Comparison of ENCODE assay signal across 12 cellular contexts in genomic region chr7:129008645-129009414, GRCh38. TPM values are rescaled to one million over a fixed set of nuclear protein-coding genes. Genes with fewer than 3 reads are reported as not detected.
A peak's percentile ranks its signal among the peaks of the same experiment; 100 is the strongest.
DNase-seq lines count a peak whose midpoint lies in the region; ATAC-seq and TF ChIP-seq lines count a peak whose summit lies in the region.
"Had no signal": no experiment of that assay in that cellular context is flagged by ENCODE, and none has a peak within 500 bp of the region (broad histone marks: within the 10 kb centered on the region; RNA-seq: fewer than 3 reads in every experiment).

No MANE protein-coding gene starts in this region.

- CTCF ChIA-PET in activated CD8-positive, alpha-beta memory T cell treated with anti-CD3 and anti-CD28 coated beads, Interleukin-2, amount 10 ng/mL, durations not matched to agents 7 days and 5 days (lab: Charles Lee) = interaction anchor here (1.3 to 2.2 kb wide), 2 partner anchors 10 to 83 kb away, joined by 5 to 7 read pairs; no protein-coding TSS in a partner anchor
- CTCF ChIA-PET in OCI-LY7 (lab: Charles Lee; ENCODE audit: unreplicated experiment) = no interaction called here

- H3K9me3 ChIP-seq in OCI-LY7 (ENCODE audit: low read length) = no peaks in the 10 kb centered on the region
- no peaks in the 10 kb centered on the region for H3K9me3 ChIP-seq in sigmoid colon
- H3K9me3 ChIP-seq: upper lobe of right lung had no signal

- peaks cover 31% of the 10 kb centered on the region for H3K4me1 Mint-ChIP-seq in activated CD8-positive, alpha-beta memory T cell treated with anti-CD3 and anti-CD28 coated beads, Interleukin-2, amount 10 ng/mL, durations not matched to agents 7 days and 5 days
- H3K4me1 Mint-ChIP-seq in stimulated activated effector memory CD8-positive, alpha-beta T cell treated with anti-CD3 and anti-CD28 coated beads, Interleukin-12 subunit alpha, Interleukin-12 subunit beta, amount 100 ng/mL, for 72 hours = peaks cover 19% of the 10 kb centered on the region

- peak overlapping the region; percentile 71 for H3K27ac Mint-ChIP-seq in activated CD8-positive, alpha-beta memory T cell treated with anti-CD3 and anti-CD28 coated beads, Interleukin-2, amount 10 ng/mL, durations not matched to agents 7 days and 5 days
- peak overlapping the region; percentile 74 for H3K27ac Mint-ChIP-seq in stimulated activated effector memory CD8-positive, alpha-beta T cell treated with anti-CD3 and anti-CD28 coated beads, Interleukin-12 subunit alpha, Interleukin-12 subunit beta, amount 100 ng/mL, for 72 hours

- 69 to 72% methylated on average over 2 of the region's 2 CpGs for WGBS in sigmoid colon, 2 donors

- H2AFZ ChIP-seq in OCI-LY7 (ENCODE audit: low read length) = no peak overlapping the region

- H3K79me2 ChIP-seq in OCI-LY7 (ENCODE audit: insufficient read depth, low read depth, low read length) = peaks cover 70% of the 10 kb centered on the region

- H3K4me3 ChIP-seq in OCI-LY7 (ENCODE audit: low read depth, low read length, poor library complexity, severe bottlenecking) (peak overlapping the region; percentile 48), sigmoid colon (no peak overlapping the region)
- H3K4me3 ChIP-seq: upper lobe of right lung had no signal

- no peaks in the 10 kb centered on the region for H3K27me3 ChIP-seq in sigmoid colon
- H3K27me3 ChIP-seq: upper lobe of right lung had no signal

- TF ChIP-seq CTCF in OCI-LY7 (conservative IDR thresholded peaks at IDR 0.05; ENCODE audit: low read length) = no peak
- TF ChIP-seq CTCF in sigmoid colon (IDR thresholded peaks at IDR 0.05) = no peak

- BruUV-seq in OCI-LY7 (replicated peaks; lab: Mats Ljungman, UMichigan) = no TSS peak

- H3K36me3 ChIP-seq in OCI-LY7 (ENCODE audit: insufficient read depth, low read length) = peaks cover 85% of the 10 kb centered on the region
- H3K36me3 ChIP-seq in sigmoid colon = peaks cover 0 to 37% (median 5%) of the 10 kb centered on the region in 4 donors

- TF ChIP-seq EP300 in sigmoid colon (IDR thresholded peaks at IDR 0.05) = no peak

- H3K9me3 Mint-ChIP-seq in activated CD8-positive, alpha-beta memory T cell treated with anti-CD3 and anti-CD28 coated beads, Interleukin-2, amount 10 ng/mL, durations not matched to agents 7 days and 5 days (ENCODE audit: low read depth) = no peaks in the 10 kb centered on the region
- H3K9me3 Mint-ChIP-seq in stimulated activated effector memory CD8-positive, alpha-beta T cell treated with anti-CD3 and anti-CD28 coated beads, Interleukin-12 subunit alpha, Interleukin-12 subunit beta, amount 100 ng/mL, for 72 hours = no peaks in the 10 kb centered on the region

- TF ChIP-seq POLR2A in sigmoid colon (IDR thresholded peaks at IDR 0.05) = no peak

- POLR2A ChIA-PET in OCI-LY7 (lab: Charles Lee) = interaction anchor here (0.9 to 3.0 kb wide), 17 partner anchors 10 to 225 kb away, joined by 3 to 45 read pairs (median 5); partner anchors contain the start of gene TNPO3

- no peaks in the 10 kb centered on the region for H3K9me2 ChIP-seq in OCI-LY7 (ENCODE audit: insufficient read depth, low read length)

- peaks cover 67% of the 10 kb centered on the region for H3K4me1 ChIP-seq in OCI-LY7 (ENCODE audit: insufficient read depth, low read length, poor library complexity, severe bottlenecking)
- peaks cover 0 to 6% (median 2%) of the 10 kb centered on the region in 4 donors for H3K4me1 ChIP-seq in sigmoid colon

- H3K4me2 ChIP-seq in OCI-LY7 (ENCODE audit: low read length) = peak overlapping the region; percentile 72

- no peaks in the 10 kb centered on the region for H4K20me1 ChIP-seq in OCI-LY7 (ENCODE audit: insufficient read depth, low read length)

- H3K27ac ChIP-seq in OCI-LY7 (ENCODE audit: low read depth, low read length, poor library complexity, severe bottlenecking) (peak overlapping the region; percentile 95), sigmoid colon (no peak overlapping the region)
- H3K27ac ChIP-seq: epithelial cell of prostate, upper lobe of right lung had no signal

- peak; percentile 23 for ATAC-seq in activated CD8-positive, alpha-beta memory T cell treated with anti-CD3 and anti-CD28 coated beads, Interleukin-2, amount 10 ng/mL, durations not matched to agents 7 days and 5 days
- peak; percentile 25 for ATAC-seq in GM21786 (IDR thresholded peaks at IDR 0.05; ENCODE audit: unreplicated experiment)
- ATAC-seq in stimulated activated effector memory CD8-positive, alpha-beta T cell treated with anti-CD3 and anti-CD28 coated beads, Interleukin-12 subunit alpha, Interleukin-12 subunit beta, amount 100 ng/mL, for 72 hours = peak; percentile 85
- ATAC-seq: upper lobe of right lung had no signal

- peaks cover 62% of the 10 kb centered on the region for H3K36me3 Mint-ChIP-seq in activated CD8-positive, alpha-beta memory T cell treated with anti-CD3 and anti-CD28 coated beads, Interleukin-2, amount 10 ng/mL, durations not matched to agents 7 days and 5 days
- H3K36me3 Mint-ChIP-seq in stimulated activated effector memory CD8-positive, alpha-beta T cell treated with anti-CD3 and anti-CD28 coated beads, Interleukin-12 subunit alpha, Interleukin-12 subunit beta, amount 100 ng/mL, for 72 hours = peaks cover 88% of the 10 kb centered on the region

- no peak for DNase-seq in activated CD8-positive, alpha-beta memory T cell treated with anti-CD3 and anti-CD28 coated beads, Interleukin-2, amount 10 ng/mL, durations not matched to agents 7 days and 5 days
- DNase-seq in activated CD8-positive, alpha-beta memory T cell treated with anti-CD3 and anti-CD28 coated beads for 24 hours = no peak
- DNase-seq in OCI-LY7 (ENCODE audit: low spot score) (peak; percentile 29), NCI-H1694 treated with DMSO at 0.1 percent for 48 hours (lab: John Stamatoyannopoulos, UW) (no peak), sigmoid colon (no peak), SW 1271 (lab: John Stamatoyannopoulos, UW) (no peak)
- no peak for DNase-seq in stimulated activated effector memory CD8-positive, alpha-beta T cell treated with anti-CD3 and anti-CD28 coated beads, Interleukin-12 subunit alpha, Interleukin-12 subunit beta, amount 100 ng/mL, for 72 hours (ENCODE audit: low spot score in 2 of 2)
- DNase-seq: occipital lobe; stimulated activated CD4-positive, alpha-beta T cell treated with anti-CD3 and anti-CD28 coated beads, Interleukin-4, amount 100 ng/mL, for 24 hours; upper lobe of right lung had no signal

- H3K27me3 Mint-ChIP-seq in activated CD8-positive, alpha-beta memory T cell treated with anti-CD3 and anti-CD28 coated beads, Interleukin-2, amount 10 ng/mL, durations not matched to agents 7 days and 5 days = no peaks in the 10 kb centered on the region

- no peak overlapping the region for H3K4me3 Mint-ChIP-seq in activated CD8-positive, alpha-beta memory T cell treated with anti-CD3 and anti-CD28 coated beads, Interleukin-2, amount 10 ng/mL, durations not matched to agents 7 days and 5 days
- H3K4me3 Mint-ChIP-seq in stimulated activated effector memory CD8-positive, alpha-beta T cell treated with anti-CD3 and anti-CD28 coated beads, Interleukin-12 subunit alpha, Interleukin-12 subunit beta, amount 100 ng/mL, for 72 hours = peak overlapping the region; percentile 36

- intact Hi-C loops in OCI-LY7 (cut with micrococcal nuclease; ENCODE audit: unreplicated experiment) = loop anchor here (1.0 to 5.0 kb wide), 5 partner anchors 9 to 128 kb away; no protein-coding TSS in a partner anchor
- intact Hi-C loops in sigmoid colon (cut with DNase I) = no loop called here

RNA-seq across cellular contexts. Expression of gene TNPO3, which starts 46.1 kb away (rescaled TPM):
- 10 to 100 TPM; 51.9 to 55.8 TPM for total RNA-seq in activated CD8-positive, alpha-beta memory T cell treated with anti-CD3 and anti-CD28 coated beads, Interleukin-2, amount 10 ng/mL, durations not matched to agents 7 days and 5 days
- total RNA-seq in OCI-LY7 (2014; rRNA removed; shearing (Covaris generic)) = 51.4 and 55.1 TPM in 2 replicates
- total RNA-seq in OCI-LY7 (2022) (70.6 and 71.7 TPM in 2 replicates), sigmoid colon (10 to 100 TPM; 35.2 to 40.5 (median 35.9) TPM)
- 10 to 100 TPM; 13.2 to 23.8 (median 16.0) TPM for polyA plus RNA-seq in sigmoid colon

Comparison
In these comparisons a context has a peak if more than half of its experiments do, and no peak if none do; other contexts are left out.
1. ATAC-seq: peak in every context shown above with its lines; median percentile 85 in stimulated activated effector memory CD8-positive, alpha-beta T cell treated with anti-CD3 and anti-CD28 coated beads, Interleukin-12 subunit alpha, Interleukin-12 subunit beta, amount 100 ng/mL, for 72 hours; 25 in GM21786; 23 in activated CD8-positive, alpha-beta memory T cell treated with anti-CD3 and anti-CD28 coated beads, Interleukin-2, amount 10 ng/mL, durations not matched to agents 7 days and 5 days.